ENCODE assay signal across 8 cellular contexts in the genomic region with DNA sequence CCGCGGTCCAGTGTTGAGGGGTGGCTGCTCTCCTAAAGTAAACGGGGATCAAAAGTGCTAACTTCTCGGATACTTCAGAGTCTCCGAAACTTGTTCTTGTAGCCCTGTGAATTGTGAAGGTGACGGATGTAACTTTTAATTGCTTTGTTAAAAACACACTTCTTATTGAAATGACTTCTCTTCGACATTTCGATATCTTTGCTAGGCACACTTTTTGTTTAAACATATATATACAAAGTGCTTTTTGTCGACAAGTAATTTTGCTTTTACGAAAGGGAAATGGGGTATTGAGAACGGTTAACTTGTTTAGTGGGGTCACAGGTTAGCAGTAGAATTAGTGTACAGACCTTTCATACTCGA. TPM values are rescaled to one million over a fixed set of nuclear protein-coding genes. Genes with fewer than 3 reads are reported as not detected.
A peak's percentile ranks its signal among the peaks of the same experiment; 100 is the strongest.
DNase-seq lines count a peak whose midpoint lies in the region; ATAC-seq, FAIRE-seq and TF ChIP-seq lines count a peak whose summit lies in the region.

No MANE protein-coding gene starts in this region.

- peaks cover 33% of the 10 kb centered on the region for H3K4me1 Mint-ChIP-seq in activated CD8-positive, alpha-beta memory T cell treated with anti-CD3 and anti-CD28 coated beads, Interleukin-2, amount 10 ng/mL, durations not matched to agents 7 days and 5 days

- TF ChIP-seq CTCF in WERI-Rb-1 (IDR thresholded peaks at IDR 0.05; ENCODE audit: low read depth, low read length) (no peak), gastroesophageal sphincter (IDR thresholded peaks at IDR 0.05) (no peak)

- H3K4me3 ChIP-seq in WERI-Rb-1 (ENCODE audit: low read depth, low read length) = peak overlapping the region; percentile 97
- H3K4me3 ChIP-seq in gastroesophageal sphincter = peak overlapping the region; percentile 94 to 99
- H3K4me3 ChIP-seq in small intestine (ENCODE audit: low read depth in 1 of 2, low read length in 2 of 2) = peak overlapping the region; percentile 89 to 97

- H3K27ac Mint-ChIP-seq in activated CD8-positive, alpha-beta memory T cell treated with anti-CD3 and anti-CD28 coated beads, Interleukin-2, amount 10 ng/mL, durations not matched to agents 7 days and 5 days = peak overlapping the region; percentile 88

- CTCF ChIA-PET in activated CD8-positive, alpha-beta memory T cell treated with anti-CD3 and anti-CD28 coated beads, Interleukin-2, amount 10 ng/mL, durations not matched to agents 7 days and 5 days (lab: Charles Lee) = no interaction called here

- no peaks in the 10 kb centered on the region for H3K27me3 ChIP-seq in WERI-Rb-1 (ENCODE audit: insufficient read depth, low read depth, severe bottlenecking)
- no peaks in the 10 kb centered on the region for H3K27me3 ChIP-seq in gastroesophageal sphincter
- H3K27me3 ChIP-seq in small intestine (ENCODE audit: control insufficient read depth in 2 of 2, insufficient read depth in 2 of 2, low read length in 2 of 2) = no peaks in the 10 kb centered on the region

- no peak for DNase-seq in activated CD8-positive, alpha-beta memory T cell treated with anti-CD3 and anti-CD28 coated beads, Interleukin-2, amount 10 ng/mL, durations not matched to agents 7 days and 5 days
- no peak for DNase-seq in activated CD8-positive, alpha-beta memory T cell treated with anti-CD3 and anti-CD28 coated beads, Interleukin-2, amount 50 U/mL, for 48 hours
- DNase-seq in WERI-Rb-1 (no peak), small intestine (no peak), hypothalamus (lab: John Stamatoyannopoulos, UW) (no peak), glomerular visceral epithelial cell (ENCODE audit: extremely low spot score) (no peak)

- H3K4me1 ChIP-seq in gastroesophageal sphincter (peaks cover 0 to 32% (median 7%) of the 10 kb centered on the region in 3 donors), small intestine (ENCODE audit: control insufficient read depth in 2 of 2, insufficient read depth in 1 of 2, low read depth in 1 of 2, low read length in 1 of 2) (no peaks in the 10 kb centered on the region)

- H3K36me3 ChIP-seq in WERI-Rb-1 (peaks cover 2% of the 10 kb centered on the region; the same call in 1 of the 2 replicates), gastroesophageal sphincter (no peaks in the 10 kb centered on the region), small intestine (ENCODE audit: control insufficient read depth in 2 of 2, insufficient read depth in 2 of 2, low read length in 2 of 2) (no peaks in the 10 kb centered on the region)

- H3K27ac ChIP-seq in WERI-Rb-1 (peak overlapping the region; percentile 86), gastroesophageal sphincter (peak overlapping the region; percentile 95 to 97 (median 96)), small intestine (ENCODE audit: low read depth in 1 of 2, low read length in 1 of 2) (peak overlapping the region; percentile 88 to 96)

- peaks cover 29% of the 10 kb centered on the region for H3K9me3 ChIP-seq in WERI-Rb-1 (ENCODE audit: severe bottlenecking)
- H3K9me3 ChIP-seq in gastroesophageal sphincter = no peaks in the 10 kb centered on the region
- H3K9me3 ChIP-seq in small intestine (ENCODE audit: control insufficient read depth, low read depth) = no peaks in the 10 kb centered on the region

- no peak for TF ChIP-seq POLR2A in gastroesophageal sphincter (IDR thresholded peaks at IDR 0.05)

- ATAC-seq in activated CD8-positive, alpha-beta memory T cell treated with anti-CD3 and anti-CD28 coated beads, Interleukin-2, amount 10 ng/mL, durations not matched to agents 7 days and 5 days = no peak
- ATAC-seq in gastroesophageal sphincter = no peak
- no peak for ATAC-seq in HG02763 (IDR thresholded peaks at IDR 0.05; ENCODE audit: unreplicated experiment)

- peaks cover 45% of the 10 kb centered on the region for H3K36me3 Mint-ChIP-seq in activated CD8-positive, alpha-beta memory T cell treated with anti-CD3 and anti-CD28 coated beads, Interleukin-2, amount 10 ng/mL, durations not matched to agents 7 days and 5 days

- TF ChIP-seq EP300 in gastroesophageal sphincter (IDR thresholded peaks at IDR 0.05) = no peak

- H3K4me3 Mint-ChIP-seq in activated CD8-positive, alpha-beta memory T cell treated with anti-CD3 and anti-CD28 coated beads, Interleukin-2, amount 10 ng/mL, durations not matched to agents 7 days and 5 days = peak overlapping the region; percentile 82

- FAIRE-seq in small intestine (lab: Jason Lieb, UNC) = no peak

- no peaks in the 10 kb centered on the region for H3K27me3 Mint-ChIP-seq in activated CD8-positive, alpha-beta memory T cell treated with anti-CD3 and anti-CD28 coated beads, Interleukin-2, amount 10 ng/mL, durations not matched to agents 7 days and 5 days

- peaks cover 23% of the 10 kb centered on the region for H3K9me3 Mint-ChIP-seq in activated CD8-positive, alpha-beta memory T cell treated with anti-CD3 and anti-CD28 coated beads, Interleukin-2, amount 10 ng/mL, durations not matched to agents 7 days and 5 days (ENCODE audit: low read depth)

- WGBS in gastroesophageal sphincter (ENCODE audit: low coverage in 1 of 2), 2 donors = 1% methylated on average over 10 of the region's 12 CpGs
- 0% methylated on average over 12 of the region's 12 CpGs for WGBS in small intestine, 3 donors

RNA-seq across cellular contexts. Expression of a gene that starts 0.6 kb away (rescaled TPM):
- 10 to 100 TPM; 21.5 to 31.7 TPM for total RNA-seq in activated CD8-positive, alpha-beta memory T cell treated with anti-CD3 and anti-CD28 coated beads, Interleukin-2, amount 10 ng/mL, durations not matched to agents 7 days and 5 days
- 10 to 100 TPM; 16.6 to 48.7 (median 33.7) TPM for total RNA-seq in gastroesophageal sphincter
- polyA plus RNA-seq in small intestine = 10 to 100 TPM in 1 of 3 donors, 1 to 10 TPM in 2; 4.3 to 18.7 (median 5.6) TPM
